ENCODE assay signal across 9 cellular contexts in the genomic region with DNA sequence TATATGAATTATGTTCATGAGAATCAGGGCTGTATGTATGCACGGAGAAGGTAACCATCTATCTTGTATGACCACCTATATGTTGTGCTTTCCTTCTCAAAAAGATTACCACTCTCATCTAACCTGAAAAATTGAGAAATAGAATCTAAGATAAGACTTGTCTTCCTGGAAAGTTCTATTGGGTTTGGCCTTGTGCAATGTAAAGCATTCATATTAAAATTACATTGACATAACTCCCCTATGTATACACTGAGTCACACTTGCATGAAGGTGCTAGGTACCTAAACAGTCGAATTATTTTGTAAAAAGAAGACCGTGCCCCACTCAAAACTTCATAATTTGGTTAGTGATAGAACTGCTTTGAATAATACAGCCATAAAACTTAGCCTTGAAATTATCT.
"Had no signal": no experiment of that assay in that cellular context is flagged by ENCODE, and none has a peak within 500 bp of the region (broad histone marks: within the 10 kb centered on the region; RNA-seq: fewer than 3 reads in every experiment).

No MANE protein-coding gene starts in this region.

- H3K4me1 ChIP-seq: HAP-1 had no signal

- DNase-seq: GM23248, GOT3, H7, HCEC 1CT, HFFc6 had no signal

- H3K36me3 ChIP-seq: HAP-1 had no signal

- ATAC-seq: HCT116 had no signal

- H3K4me3 ChIP-seq: GM23248, GM23338, HAP-1 had no signal

- H3K9me3 ChIP-seq: HAP-1 had no signal

- FAIRE-seq: H54 had no signal

- H3K27ac ChIP-seq: GM23248 had no signal
